Comparison of ENCODE assay signal across 10 cellular contexts in genomic region chr6:33206027-33206863, GRCh38. TPM values are rescaled to one million over a fixed set of nuclear protein-coding genes. Genes with fewer than 3 reads are reported as not detected.
DNase-seq lines count a peak whose midpoint lies in the region; ATAC-seq, FAIRE-seq and TF ChIP-seq lines count a peak whose summit lies in the region.
"Had no signal": no experiment of that assay in that cellular context is flagged by ENCODE, and none has a peak within 500 bp of the region (broad histone marks: within the 10 kb centered on the region; RNA-seq: fewer than 3 reads in every experiment).

No MANE protein-coding gene starts in this region.

- 78% methylated on average over 3 of the region's 3 CpGs for WGBS in GM12878 (ENCODE audit: insufficient coverage, insufficient replicate concordance, low lambda C conversion rate, missing lambda C conversion rate)

- H3K9me3 ChIP-seq in CD8-positive, alpha-beta memory T cell (ENCODE audit: low read length) = no peaks in the 10 kb centered on the region
- H3K9me3 ChIP-seq in Karpas-422 (ENCODE audit: low read length) (no peaks in the 10 kb centered on the region), GM12878 (replicated peaks; ENCODE audit: control insufficient read depth, insufficient read depth, low read length) (no peaks in the 10 kb centered on the region)

- TF ChIP-seq POLR2A in GM12878 (IDR thresholded peaks at IDR 0.05; ENCODE audit: low read depth, low read length) = no peak

- peaks cover 34% of the 10 kb centered on the region for H3K36me3 ChIP-seq in CD8-positive, alpha-beta memory T cell (ENCODE audit: insufficient read depth, low read length)
- peaks cover 25% of the 10 kb centered on the region for H3K36me3 ChIP-seq in Karpas-422 (ENCODE audit: insufficient read depth, low read length)
- H3K36me3 ChIP-seq in GM12878 (ENCODE audit: control insufficient read depth in 2 of 2, insufficient read depth in 2 of 2, low read length in 1 of 2) = peaks cover 8 to 20% of the 10 kb centered on the region in 2 experiments

- ATAC-seq in GM12878 = no peak
- ATAC-seq in natural killer cell treated with Interleukin-12 subunit alpha and Interleukin-12 subunit beta and Interleukin-15 and Interleukin-18, amount 100 ng/mL, for 72 hours = no peak
- no peak for ATAC-seq in GM19023 (IDR thresholded peaks at IDR 0.05; ENCODE audit: unreplicated experiment)
- no peak for ATAC-seq in GM18861 (IDR thresholded peaks at IDR 0.05; ENCODE audit: unreplicated experiment)
- ATAC-seq in GM21717 (IDR thresholded peaks at IDR 0.05; ENCODE audit: unreplicated experiment) = no peak

- no peak for FAIRE-seq in GM12878 (lab: Jason Lieb, UNC)
- FAIRE-seq: frontal cortex had no signal

- peaks cover 57% of the 10 kb centered on the region for H3K4me1 ChIP-seq in CD8-positive, alpha-beta memory T cell (ENCODE audit: insufficient read depth, low read length)
- H3K4me1 ChIP-seq in Karpas-422 (ENCODE audit: low read length) = peaks cover 54% of the 10 kb centered on the region
- H3K4me1 ChIP-seq in GM12878 (ENCODE audit: control insufficient read depth, insufficient read depth, low read length) = peaks cover 33% of the 10 kb centered on the region

- no peaks in the 10 kb centered on the region for H3K9me3 Mint-ChIP-seq in CD8-positive, alpha-beta memory T cell
- H3K9me3 Mint-ChIP-seq in natural killer cell treated with Interleukin-12 subunit alpha and Interleukin-12 subunit beta and Interleukin-15 and Interleukin-18, amount 100 ng/mL, for 72 hours = no peaks in the 10 kb centered on the region

- H3K4me3 ChIP-seq in CD8-positive, alpha-beta memory T cell (ENCODE audit: low read length) = no peak overlapping the region
- H3K4me3 ChIP-seq in Karpas-422 (ENCODE audit: low read length) (no peak overlapping the region), GM12878 (no peak overlapping the region)

- DNase-seq in CD8-positive, alpha-beta memory T cell = no peak
- DNase-seq in Karpas-422 (no peak), GM12878 (ENCODE audit: low read depth, low spot score) (no peak), D341Med (ENCODE audit: low spot score) (no peak)
- DNase-seq in natural killer cell treated with Interleukin-12 subunit alpha and Interleukin-12 subunit beta and Interleukin-15 and Interleukin-18, amount 100 ng/mL, for 72 hours (ENCODE audit: low spot score) = no peak
- DNase-seq: NCI-H774 had no signal

- H3K27ac Mint-ChIP-seq in CD8-positive, alpha-beta memory T cell = peak overlapping the region; percentile 22 to 96 (median 84)
- H3K27ac Mint-ChIP-seq in natural killer cell treated with Interleukin-12 subunit alpha and Interleukin-12 subunit beta and Interleukin-15 and Interleukin-18, amount 100 ng/mL, for 72 hours = peak overlapping the region; percentile 88 to 98

- no peak for TF ChIP-seq RAD21 in GM12878 (IDR thresholded peaks at IDR 0.05; ENCODE audit: insufficient read depth, low read depth, low read length)

- H2AFZ ChIP-seq in Karpas-422 (ENCODE audit: low read length) (no peak overlapping the region), GM12878 (ENCODE audit: control insufficient read depth, low read depth, low read length) (no peak overlapping the region)

- CTCF ChIA-PET in CD8-positive, alpha-beta memory T cell (lab: Charles Lee) = no interaction called here
- CTCF ChIA-PET in GM12878 (lab: Yijun Ruan, JAX) = interaction anchor here (2.4 kb wide), 1 partner anchor 43 kb away, joined by 19 read pairs; no protein-coding TSS in a partner anchor

- peaks cover 20% of the 10 kb centered on the region for H3K79me2 ChIP-seq in Karpas-422 (ENCODE audit: low read length)
- peaks cover 17% of the 10 kb centered on the region for H3K79me2 ChIP-seq in GM12878 (ENCODE audit: control insufficient read depth, insufficient read depth, low read length)

- SMC1A ChIA-PET in GM12878 (lab: Charles Lee; ENCODE audit: uncharacterized antibody, unreplicated experiment) = interaction anchor here (1.3 kb wide), 1 partner anchor 42 kb away, joined by 8 read pairs; no protein-coding TSS in a partner anchor

- no peak for TF ChIP-seq EP300 in GM12878 (IDR thresholded peaks at IDR 0.05; ENCODE audit: borderline replicate concordance in 1 of 2, control insufficient read depth in 1 of 2, low read depth in 2 of 2, low read length in 2 of 2)

- H3K9me2 ChIP-seq in Karpas-422 (replicated peaks; ENCODE audit: insufficient read depth, low read length) = no peaks in the 10 kb centered on the region

- TF ChIP-seq CTCF in GM12878 (IDR thresholded peaks at IDR 0.05 in 2 of 3, conservative IDR thresholded peaks at IDR 0.05 in 1 of 3; ENCODE audit: control insufficient read depth in 2 of 3, extremely low read depth in 1 of 3, insufficient read depth in 1 of 3, low read depth in 3 of 3, low read length in 3 of 3) = no peak

- RAD21 ChIA-PET in GM12878 (lab: Charles Lee; ENCODE audit: unreplicated experiment) = interaction anchor here (2.9 kb wide), 1 partner anchor 43 kb away, joined by 25 read pairs; no protein-coding TSS in a partner anchor

- H3K4me3 Mint-ChIP-seq in CD8-positive, alpha-beta memory T cell = peak overlapping the region; percentile 76 to 99 (median 94)
- peak overlapping the region; percentile 100 for H3K4me3 Mint-ChIP-seq in natural killer cell treated with Interleukin-12 subunit alpha and Interleukin-12 subunit beta and Interleukin-15 and Interleukin-18, amount 100 ng/mL, for 72 hours

- BruUV-seq in GM12878 (replicated peaks; lab: Mats Ljungman, UMichigan) = no TSS peak

- no peak overlapping the region for H3K27ac ChIP-seq in CD8-positive, alpha-beta memory T cell (ENCODE audit: low read depth, low read length)
- no peak overlapping the region for H3K27ac ChIP-seq in Karpas-422 (ENCODE audit: low read length)
- no peak overlapping the region for H3K27ac ChIP-seq in GM12878 (ENCODE audit: control insufficient read depth, insufficient read depth)

- H3K27me3 ChIP-seq in CD8-positive, alpha-beta memory T cell (ENCODE audit: insufficient read depth, low read length, poor library complexity, severe bottlenecking) = no peaks in the 10 kb centered on the region
- H3K27me3 ChIP-seq in Karpas-422 (ENCODE audit: low read length) (no peaks in the 10 kb centered on the region), GM12878 (replicated peaks in 1 of 2; ENCODE audit: control insufficient read depth in 2 of 2, insufficient read depth in 2 of 2, low read length in 1 of 2) (no peaks in the 10 kb centered on the region)

- peaks cover 16 to 61% (median 19%) of the 10 kb centered on the region in 3 donors for H3K36me3 Mint-ChIP-seq in CD8-positive, alpha-beta memory T cell
- peaks cover 20% of the 10 kb centered on the region for H3K36me3 Mint-ChIP-seq in natural killer cell treated with Interleukin-12 subunit alpha and Interleukin-12 subunit beta and Interleukin-15 and Interleukin-18, amount 100 ng/mL, for 72 hours

- H3K4me1 Mint-ChIP-seq in CD8-positive, alpha-beta memory T cell = peaks cover 57 to 68% (median 59%) of the 10 kb centered on the region in 3 donors
- H3K4me1 Mint-ChIP-seq in natural killer cell treated with Interleukin-12 subunit alpha and Interleukin-12 subunit beta and Interleukin-15 and Interleukin-18, amount 100 ng/mL, for 72 hours (ENCODE audit: low read depth in 2 of 2) = peaks cover 60 to 62% of the 10 kb centered on the region in 2 donors

- peak overlapping the region; percentile 68 for H3K4me2 ChIP-seq in Karpas-422 (ENCODE audit: low read depth, low read length, poor library complexity, severe bottlenecking)
- H3K4me2 ChIP-seq in GM12878 (ENCODE audit: control insufficient read depth, insufficient read depth) = peak overlapping the region; percentile 98; the same call in 1 of the 2 replicates

- no peaks in the 10 kb centered on the region for H4K20me1 ChIP-seq in Karpas-422 (ENCODE audit: insufficient read depth, low read depth, low read length)
- H4K20me1 ChIP-seq in GM12878 (ENCODE audit: control insufficient read depth, insufficient read depth) = no peaks in the 10 kb centered on the region

- in situ Hi-C loops in GM12878 (cut with MboI) = no loop called here

- POLR2A ChIA-PET in CD8-positive, alpha-beta memory T cell (lab: Charles Lee) = no interaction called here
- POLR2A ChIA-PET in GM12878 (lab: Charles Lee) = interaction anchor here (0.6 to 0.7 kb wide), 2 partner anchors 113 to 360 kb away, joined by 3 read pairs; no protein-coding TSS in a partner anchor

- H3K27me3 Mint-ChIP-seq in CD8-positive, alpha-beta memory T cell = no peaks in the 10 kb centered on the region
- peaks cover 0 to 3% of the 10 kb centered on the region in 2 donors for H3K27me3 Mint-ChIP-seq in natural killer cell treated with Interleukin-12 subunit alpha and Interleukin-12 subunit beta and Interleukin-15 and Interleukin-18, amount 100 ng/mL, for 72 hours

- intact Hi-C loops in GM12878 (cut with micrococcal nuclease; ENCODE audit: unreplicated experiment) = loop anchor here (10.0 kb wide), 1 partner anchor 369 kb away; no protein-coding TSS in a partner anchor

- no peak overlapping the region for H3K9ac ChIP-seq in Karpas-422 (ENCODE audit: low read length)
- no peak overlapping the region for H3K9ac ChIP-seq in GM12878 (ENCODE audit: control insufficient read depth, insufficient read depth, low read length)

RNA-seq across cellular contexts. Expression of gene HSD17B8, which starts 1.8 kb away (rescaled TPM):
- total RNA-seq in CD8-positive, alpha-beta memory T cell = 10 to 100 TPM; 21.3 to 23.5 TPM
- polyA plus RNA-seq in CD8-positive, alpha-beta memory T cell = 50.7 TPM
- 15.5 and 26.2 TPM in 2 replicates for total RNA-seq in Karpas-422 (2014; rRNA removed; shearing (Covaris generic); ENCODE audit: low replicate concordance)
- 7.5 and 9.9 TPM in 2 replicates for total RNA-seq in GM12878 (2013; cell fraction: nucleolus; rRNA removed)
- total RNA-seq in GM12878 (2014; rRNA removed) = 38.4 and 41.5 TPM in 2 replicates
- total RNA-seq in GM12878 (2014; rRNA removed; fragmentation: Illumina TruSeq; extraction: Trizol) = 14.1 and 14.4 TPM in 2 replicates
- total RNA-seq in GM12878 (2021) = 23.8 and 30.8 TPM in 2 replicates
- 13.8 TPM for polyA plus RNA-seq in GM12878 (2011; ENCODE audit: low read depth)
- polyA plus RNA-seq in GM12878 (2011; rRNA removed) = 20.0 and 29.2 TPM in 2 replicates
- polyA plus RNA-seq in GM12878 (2011; cell fraction: cytosol; rRNA removed) = 41.7 and 54.6 TPM in 2 replicates
- polyA plus RNA-seq in GM12878 (2011; cell fraction: nucleus; rRNA removed) = 51.8 and 54.1 TPM in 2 replicates
- 19.5 and 25.0 TPM in 2 replicates for polyA plus RNA-seq in GM12878 (2012)
- 7.8 and 12.5 TPM in 2 replicates for polyA plus RNA-seq in GM12878 (2014; fragmentation: Illumina TruSeq; extraction: Trizol)
- polyA plus RNA-seq in GM12878 (2014; fragmentation: Nextera tagmentation; extraction: Ambion mirVana) = 10 to 100 TPM in 1 of 2 experiments, 1 to 10 TPM in 1; 3.1 to 13.6 TPM
- 40.8 and 40.9 TPM in 2 replicates for polyA plus RNA-seq in GM12878 (2014; rRNA removed)
- 10 to 100 TPM; 46.7 to 54.3 TPM for polyA plus RNA-seq in GM12878 (2016; fragmentation: Nextera tagmentation; extraction: Ambion mirVana)
- 20.0 and 26.4 TPM in 2 replicates for polyA minus RNA-seq in GM12878 (2011; rRNA and poly(A)+ RNA removed)
- 3.3 and 6.5 TPM in 2 replicates for polyA minus RNA-seq in GM12878 (2011; cell fraction: cytosol; rRNA and poly(A)+ RNA removed)
- 5.9 and 11.8 TPM in 2 replicates for polyA minus RNA-seq in GM12878 (2011; cell fraction: nucleus; rRNA and poly(A)+ RNA removed)
- total RNA-seq in natural killer cell treated with Interleukin-12 subunit alpha and Interleukin-12 subunit beta and Interleukin-15 and Interleukin-18, amount 100 ng/mL, for 72 hours = 1 to 10 TPM; 3.3 to 6.2 TPM

RNA-seq across cellular contexts. Expression of gene RING1, which starts 2.1 kb away (rescaled TPM):
- 10 to 100 TPM; 43.1 to 47.0 TPM for total RNA-seq in CD8-positive, alpha-beta memory T cell
- 10.1 TPM for polyA plus RNA-seq in CD8-positive, alpha-beta memory T cell
- 14.2 and 38.7 TPM in 2 replicates for total RNA-seq in Karpas-422 (2014; rRNA removed; shearing (Covaris generic); ENCODE audit: low replicate concordance)
- 5.2 and 6.4 TPM in 2 replicates for total RNA-seq in GM12878 (2013; cell fraction: nucleolus; rRNA removed)
- 11.6 and 16.2 TPM in 2 replicates for total RNA-seq in GM12878 (2014; rRNA removed)
- 16.0 and 17.2 TPM in 2 replicates for total RNA-seq in GM12878 (2014; rRNA removed; fragmentation: Illumina TruSeq; extraction: Trizol)
- 24.1 and 24.9 TPM in 2 replicates for total RNA-seq in GM12878 (2021)
- 7.9 TPM for polyA plus RNA-seq in GM12878 (2011; ENCODE audit: low read depth)
- polyA plus RNA-seq in GM12878 (2011; rRNA removed) = 9.0 and 15.4 TPM in 2 replicates
- polyA plus RNA-seq in GM12878 (2011; cell fraction: cytosol; rRNA removed) = 18.1 and 21.3 TPM in 2 replicates
- polyA plus RNA-seq in GM12878 (2011; cell fraction: nucleus; rRNA removed) = 34.4 and 40.4 TPM in 2 replicates
- polyA plus RNA-seq in GM12878 (2012) = 22.0 and 31.1 TPM in 2 replicates
- 11.2 and 16.9 TPM in 2 replicates for polyA plus RNA-seq in GM12878 (2014; fragmentation: Illumina TruSeq; extraction: Trizol)
- polyA plus RNA-seq in GM12878 (2014; fragmentation: Nextera tagmentation; extraction: Ambion mirVana) = 1 to 10 TPM; 2.0 to 4.2 TPM
- 27.2 and 27.8 TPM in 2 replicates for polyA plus RNA-seq in GM12878 (2014; rRNA removed)
- 1 to 10 TPM; 5.4 to 6.3 TPM for polyA plus RNA-seq in GM12878 (2016; fragmentation: Nextera tagmentation; extraction: Ambion mirVana)
- polyA minus RNA-seq in GM12878 (2011; rRNA and poly(A)+ RNA removed) = 8.7 and 11.2 TPM in 2 replicates
- polyA minus RNA-seq in GM12878 (2011; cell fraction: cytosol; rRNA and poly(A)+ RNA removed) = 7.1 and 7.6 TPM in 2 replicates
- polyA minus RNA-seq in GM12878 (2011; cell fraction: nucleus; rRNA and poly(A)+ RNA removed) = 2.3 and 4.1 TPM in 2 replicates
- total RNA-seq in natural killer cell treated with Interleukin-12 subunit alpha and Interleukin-12 subunit beta and Interleukin-15 and Interleukin-18, amount 100 ng/mL, for 72 hours = 10 to 100 TPM; 31.1 to 35.5 TPM

RNA-seq across cellular contexts. Expression of gene SLC39A7, which starts 5.6 kb away (rescaled TPM):
- 10 to 100 TPM; 63.1 to 63.6 TPM for total RNA-seq in CD8-positive, alpha-beta memory T cell
- polyA plus RNA-seq in CD8-positive, alpha-beta memory T cell = 32.9 TPM
- 14.0 and 31.9 TPM in 2 replicates for total RNA-seq in Karpas-422 (2014; rRNA removed; shearing (Covaris generic); ENCODE audit: low replicate concordance)
- total RNA-seq in GM12878 (2013; cell fraction: nucleolus; rRNA removed) = 28.9 TPM in 2 replicates
- total RNA-seq in GM12878 (2014; rRNA removed) = 48.9 and 50.6 TPM in 2 replicates
- 41.3 and 43.9 TPM in 2 replicates for total RNA-seq in GM12878 (2014; rRNA removed; fragmentation: Illumina TruSeq; extraction: Trizol)
- 52.9 and 57.3 TPM in 2 replicates for total RNA-seq in GM12878 (2021)
- 55.2 TPM for polyA plus RNA-seq in GM12878 (2011; ENCODE audit: low read depth)
- 23.0 and 37.4 TPM in 2 replicates for polyA plus RNA-seq in GM12878 (2011; rRNA removed)
- 50.2 and 54.2 TPM in 2 replicates for polyA plus RNA-seq in GM12878 (2011; cell fraction: cytosol; rRNA removed)
- polyA plus RNA-seq in GM12878 (2011; cell fraction: nucleus; rRNA removed) = 55.7 and 62.9 TPM in 2 replicates
- 59.6 and 80.9 TPM in 2 replicates for polyA plus RNA-seq in GM12878 (2012)
- 51.0 and 63.1 TPM in 2 replicates for polyA plus RNA-seq in GM12878 (2014; fragmentation: Illumina TruSeq; extraction: Trizol)
- polyA plus RNA-seq in GM12878 (2014; fragmentation: Nextera tagmentation; extraction: Ambion mirVana) = 1 to 10 TPM; 7.3 to 8.4 TPM
- 55.3 and 56.1 TPM in 2 replicates for polyA plus RNA-seq in GM12878 (2014; rRNA removed)
- 10 to 100 TPM; 12.8 to 14.0 TPM for polyA plus RNA-seq in GM12878 (2016; fragmentation: Nextera tagmentation; extraction: Ambion mirVana)
- polyA minus RNA-seq in GM12878 (2011; rRNA and poly(A)+ RNA removed) = 30.9 and 31.3 TPM in 2 replicates
- polyA minus RNA-seq in GM12878 (2011; cell fraction: cytosol; rRNA and poly(A)+ RNA removed) = 11.0 and 13.6 TPM in 2 replicates
- polyA minus RNA-seq in GM12878 (2011; cell fraction: nucleus; rRNA and poly(A)+ RNA removed) = 18.6 and 31.2 TPM in 2 replicates
- 100 to 1,000 TPM in 1 of 2 donors, 10 to 100 TPM in 1; 91.5 to 102 TPM for total RNA-seq in natural killer cell treated with Interleukin-12 subunit alpha and Interleukin-12 subunit beta and Interleukin-15 and Interleukin-18, amount 100 ng/mL, for 72 hours

RNA-seq across cellular contexts. Expression of gene RXRB, which starts 5.8 kb away (rescaled TPM):
- 10 to 100 TPM; 47.1 to 51.4 TPM for total RNA-seq in CD8-positive, alpha-beta memory T cell
- polyA plus RNA-seq in CD8-positive, alpha-beta memory T cell = 8.5 TPM
- 26.2 and 31.1 TPM in 2 replicates for total RNA-seq in Karpas-422 (2014; rRNA removed; shearing (Covaris generic); ENCODE audit: low replicate concordance)
- 37.4 and 40.4 TPM in 2 replicates for total RNA-seq in GM12878 (2013; cell fraction: nucleolus; rRNA removed)
- 14.0 TPM in 2 replicates for total RNA-seq in GM12878 (2014; rRNA removed)
- 9.5 and 10.8 TPM in 2 replicates for total RNA-seq in GM12878 (2014; rRNA removed; fragmentation: Illumina TruSeq; extraction: Trizol)
- total RNA-seq in GM12878 (2021) = 27.1 and 30.3 TPM in 2 replicates
- 20.9 TPM for polyA plus RNA-seq in GM12878 (2011; ENCODE audit: low read depth)
- 26.6 and 35.0 TPM in 2 replicates for polyA plus RNA-seq in GM12878 (2011; rRNA removed)
- polyA plus RNA-seq in GM12878 (2011; cell fraction: cytosol; rRNA removed) = 33.9 and 40.3 TPM in 2 replicates
- 155 and 193 TPM in 2 replicates for polyA plus RNA-seq in GM12878 (2011; cell fraction: nucleus; rRNA removed)
- polyA plus RNA-seq in GM12878 (2012) = 35.2 and 36.1 TPM in 2 replicates
- 16.4 and 25.8 TPM in 2 replicates for polyA plus RNA-seq in GM12878 (2014; fragmentation: Illumina TruSeq; extraction: Trizol)
- polyA plus RNA-seq in GM12878 (2014; fragmentation: Nextera tagmentation; extraction: Ambion mirVana) = 1 to 10 TPM in 1 of 2 experiments, under 1 TPM in 1; 0.71 to 1.6 TPM
- polyA plus RNA-seq in GM12878 (2014; rRNA removed) = 30.3 and 34.4 TPM in 2 replicates
- 10 to 100 TPM; 19.8 to 21.0 TPM for polyA plus RNA-seq in GM12878 (2016; fragmentation: Nextera tagmentation; extraction: Ambion mirVana)
- 36.9 and 38.1 TPM in 2 replicates for polyA minus RNA-seq in GM12878 (2011; rRNA and poly(A)+ RNA removed)
- polyA minus RNA-seq in GM12878 (2011; cell fraction: cytosol; rRNA and poly(A)+ RNA removed) = 6.8 and 11.2 TPM in 2 replicates
- polyA minus RNA-seq in GM12878 (2011; cell fraction: nucleus; rRNA and poly(A)+ RNA removed) = 24.2 and 28.5 TPM in 2 replicates
- total RNA-seq in natural killer cell treated with Interleukin-12 subunit alpha and Interleukin-12 subunit beta and Interleukin-15 and Interleukin-18, amount 100 ng/mL, for 72 hours = 10 to 100 TPM; 43.9 to 50.4 TPM

RNA-seq across cellular contexts. Expression of gene COL11A2, which starts 14.0 kb away (rescaled TPM):
- total RNA-seq in CD8-positive, alpha-beta memory T cell = 1 to 10 TPM in 1 of 2 experiments, under 1 TPM in 1; 0.69 to 1.1 TPM
- not detected for polyA plus RNA-seq in CD8-positive, alpha-beta memory T cell
- total RNA-seq in Karpas-422 (2014; rRNA removed; shearing (Covaris generic); ENCODE audit: low replicate concordance) = 0.41 and 1.0 TPM in 2 replicates
- 1.8 and 1.9 TPM in 2 replicates for total RNA-seq in GM12878 (2013; cell fraction: nucleolus; rRNA removed)
- total RNA-seq in GM12878 (2014; rRNA removed) (0.22 and 0.23 TPM in 2 replicates), GM12878 (2014; rRNA removed; fragmentation: Illumina TruSeq; extraction: Trizol) (0.22 and 0.23 TPM in 2 replicates), GM12878 (2021) (0.51 and 0.53 TPM in 2 replicates)
- polyA plus RNA-seq in GM12878 (2011; ENCODE audit: low read depth) = 0.25 TPM
- polyA plus RNA-seq in GM12878 (2011; rRNA removed) (0.42 and 0.83 TPM in 2 replicates), GM12878 (2014; fragmentation: Illumina TruSeq; extraction: Trizol) (0.09 and 0.44 TPM in 2 replicates), GM12878 (2014; fragmentation: Nextera tagmentation; extraction: Ambion mirVana) (under 1 TPM in 1 of 2 experiments, not detected in 1; 0.07 TPM), GM12878 (2014; rRNA removed) (0.72 and 0.76 TPM in 2 replicates), GM12878 (2016; fragmentation: Nextera tagmentation; extraction: Ambion mirVana) (under 1 TPM; 0.03 to 0.15 TPM)
- 0.36 and 0.57 TPM in 2 replicates for polyA plus RNA-seq in GM12878 (2011; cell fraction: cytosol; rRNA removed)
- polyA plus RNA-seq in GM12878 (2011; cell fraction: nucleus; rRNA removed) = 8.6 and 10.3 TPM in 2 replicates
- 0.70 and 0.73 TPM in 2 replicates for polyA plus RNA-seq in GM12878 (2012)
- 0.15 and 0.46 TPM in 2 replicates for polyA minus RNA-seq in GM12878 (2011; rRNA and poly(A)+ RNA removed)
- polyA minus RNA-seq in GM12878 (2011; cell fraction: cytosol; rRNA and poly(A)+ RNA removed) = not detected in 2 replicates
- 0.85 and 0.86 TPM in 2 replicates for polyA minus RNA-seq in GM12878 (2011; cell fraction: nucleus; rRNA and poly(A)+ RNA removed)
- 1 to 10 TPM; 1.1 to 1.3 TPM for total RNA-seq in natural killer cell treated with Interleukin-12 subunit alpha and Interleukin-12 subunit beta and Interleukin-15 and Interleukin-18, amount 100 ng/mL, for 72 hours
